ENCODE assay signal across 11 cellular contexts in the genomic region with DNA sequence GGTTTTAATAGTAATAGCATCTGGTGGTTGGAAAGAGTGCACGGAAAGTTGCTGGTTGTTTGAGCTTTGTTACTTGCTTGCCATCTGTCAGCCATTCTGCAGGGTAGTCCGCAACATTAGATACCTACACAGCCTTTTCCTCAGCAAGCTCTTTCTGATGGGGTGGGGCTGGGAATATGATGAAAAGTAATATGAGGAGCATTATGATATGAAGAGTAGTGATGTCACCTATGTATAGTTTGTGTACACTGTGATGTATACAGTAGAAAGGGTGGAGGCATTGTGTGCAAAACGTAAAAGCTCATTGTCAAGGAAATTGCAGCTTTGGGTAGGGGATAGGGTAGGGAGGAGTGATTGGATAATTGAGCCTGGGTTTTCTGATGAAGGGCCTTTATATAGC.
"Had no signal": no experiment of that assay in that cellular context is flagged by ENCODE, and none has a peak within 500 bp of the region (broad histone marks: within the 10 kb centered on the region; RNA-seq: fewer than 3 reads in every experiment).

No MANE protein-coding gene starts in this region.

- H3K27ac ChIP-seq: esophagus muscularis mucosa, stomach, thoracic aorta, vagina had no signal

- H3K27me3 Mint-ChIP-seq: activated naive CD8-positive, alpha-beta T cell treated with anti-CD3 and anti-CD28 coated beads, Interleukin-2, amount 50 U/mL, for 24 hours; activated T-cell treated with anti-CD3 and anti-CD28 coated beads, Interleukin-2, amount 50 U/mL, for 24 hours had no signal

- H3K27ac Mint-ChIP-seq: activated naive CD8-positive, alpha-beta T cell treated with anti-CD3 and anti-CD28 coated beads, Interleukin-2, amount 50 U/mL, for 24 hours; activated T-cell treated with anti-CD3 and anti-CD28 coated beads, Interleukin-2, amount 50 U/mL, for 24 hours; T-helper 2 cell treated with Interferon-gamma antibody and Interleukin-4, amounts not matched to agents 5 μg/mL and 100 μg/mL, for 36 hours had no signal

- H3K4me3 Mint-ChIP-seq: activated naive CD8-positive, alpha-beta T cell treated with anti-CD3 and anti-CD28 coated beads, Interleukin-2, amount 50 U/mL, for 24 hours; activated T-cell treated with anti-CD3 and anti-CD28 coated beads, Interleukin-2, amount 50 U/mL, for 24 hours; neural crest cell; T-helper 2 cell treated with Interferon-gamma antibody and Interleukin-4, amounts not matched to agents 5 μg/mL and 100 μg/mL, for 36 hours had no signal

- H3K27me3 ChIP-seq: esophagus muscularis mucosa, stomach, vagina had no signal

- H3K9me3 ChIP-seq: esophagus muscularis mucosa, stomach, thoracic aorta, vagina had no signal

- H3K36me3 ChIP-seq: esophagus muscularis mucosa, stomach, thoracic aorta, vagina had no signal

- H3K9me3 Mint-ChIP-seq: activated naive CD8-positive, alpha-beta T cell treated with anti-CD3 and anti-CD28 coated beads, Interleukin-2, amount 50 U/mL, for 24 hours; activated T-cell treated with anti-CD3 and anti-CD28 coated beads, Interleukin-2, amount 50 U/mL, for 24 hours; neural crest cell; T-helper 2 cell treated with Interferon-gamma antibody and Interleukin-4, amounts not matched to agents 5 μg/mL and 100 μg/mL, for 36 hours had no signal

- ATAC-seq: activated CD4-positive, CD25-positive, alpha-beta regulatory T cell treated with anti-CD3 and anti-CD28 coated beads, Interleukin-2, amount 50 U/mL, for 24 hours; activated naive CD8-positive, alpha-beta T cell treated with anti-CD3 and anti-CD28 coated beads, Interleukin-2, amount 50 U/mL, for 24 hours had no signal

- DNase-seq: activated effector memory CD4-positive, alpha-beta T cell treated with anti-CD3 and anti-CD28 coated beads, Interleukin-2, amount 50 U/mL, for 16 hours; activated naive CD8-positive, alpha-beta T cell treated with anti-CD3 and anti-CD28 coated beads, Interleukin-2, amount 50 U/mL, for 24 hours; activated T-cell treated with anti-CD3 and anti-CD28 coated beads, Interleukin-2, amount 50 U/mL, for 24 hours; stimulated activated CD4-positive, alpha-beta T cell treated with anti-CD3 and anti-CD28 coated beads, Interleukin-4, amount 100 ng/mL, for 24 hours; stomach had no signal

- H3K4me3 ChIP-seq: esophagus muscularis mucosa, stomach, thoracic aorta, vagina had no signal
